11 cellular contexts compared by ENCODE assay signal in genomic region chr6:74447013-74447412, GRCh38.
DNase-seq lines count a peak whose midpoint lies in the region; ATAC-seq, FAIRE-seq and TF ChIP-seq lines count a peak whose summit lies in the region.
"Had no signal": no experiment of that assay in that cellular context is flagged by ENCODE, and none has a peak within 500 bp of the region (broad histone marks: within the 10 kb centered on the region; RNA-seq: fewer than 3 reads in every experiment).

No MANE protein-coding gene starts in this region.

- H3K4me2 ChIP-seq in GM12878 (ENCODE audit: control insufficient read depth, insufficient read depth): no peak overlapping the region
- H3K4me2 ChIP-seq: BLaER1 had no signal

- no TSS peak for BruUV-seq in GM12878 (replicated peaks; lab: Mats Ljungman, UMichigan)

- H3K9me3 ChIP-seq in GM12878 (replicated peaks; ENCODE audit: control insufficient read depth, insufficient read depth, low read length): no peaks in the 10 kb centered on the region
- no peaks in the 10 kb centered on the region for H3K9me3 ChIP-seq in MG63
- H3K9me3 ChIP-seq: BLaER1 had no signal

- ATAC-seq in GM19452 (IDR thresholded peaks at IDR 0.05; ENCODE audit: unreplicated experiment) (peak; percentile 95), HG03060 (IDR thresholded peaks at IDR 0.05; ENCODE audit: low read depth, unreplicated experiment) (peak; percentile 95), GM12878 (peak; percentile 87)

- H3K36me3 ChIP-seq in GM12878 (ENCODE audit: control insufficient read depth in 2 of 2, insufficient read depth in 2 of 2, low read length in 1 of 2) (no peaks in the 10 kb centered on the region), MG63 (no peaks in the 10 kb centered on the region)
- H3K36me3 ChIP-seq: BLaER1 had no signal

- TF ChIP-seq POLR2A in GM12878 (IDR thresholded peaks at IDR 0.05; ENCODE audit: low read depth, low read length): no peak

- TF ChIP-seq EP300 in GM12878 (IDR thresholded peaks at IDR 0.05; ENCODE audit: borderline replicate concordance in 1 of 2, control insufficient read depth in 1 of 2, low read depth in 2 of 2, low read length in 2 of 2): peak in 1 of 2 experiments; percentile 41; a peak in 2 of 4 replicates

- RAD21 ChIA-PET in GM12878 (lab: Charles Lee; ENCODE audit: unreplicated experiment): interaction anchor here (1.1 to 3.3 kb wide), 9 partner anchors 13 to 763 kb away, joined by 3 to 32 read pairs (median 6); no protein-coding TSS in a partner anchor

- peak; percentile 57 for FAIRE-seq in GM12878 (lab: Jason Lieb, UNC)

- in situ Hi-C loops in GM12878 (cut with MboI): no loop called here

- peak; percentile 20 for DNase-seq in Ammon's horn (ENCODE audit: low spot score)
- peak; percentile 27 for DNase-seq in GM12878 (ENCODE audit: low read depth, low spot score)
- DNase-seq in NOMO-1 treated with DMSO at 0.1 percent for 48 hours (lab: John Stamatoyannopoulos, UW; ENCODE audit: unreplicated experiment): no peak
- DNase-seq in NCI-H510A (lab: John Stamatoyannopoulos, UW): no peak
- DNase-seq in dorsolateral prefrontal cortex: no peak
- DNase-seq in MG63: no peak
- DNase-seq: NCI-H1694 had no signal

- TF ChIP-seq RAD21 in GM12878 (IDR thresholded peaks at IDR 0.05; ENCODE audit: insufficient read depth, low read depth, low read length): no peak

- H3K27me3 ChIP-seq in GM12878 (replicated peaks in 1 of 2; ENCODE audit: control insufficient read depth in 2 of 2, insufficient read depth in 2 of 2, low read length in 1 of 2) (no peaks in the 10 kb centered on the region), dorsolateral prefrontal cortex (no peaks in the 10 kb centered on the region), MG63 (no peaks in the 10 kb centered on the region)
- H3K27me3 ChIP-seq: BLaER1 had no signal

- SMC1A ChIA-PET in GM12878 (lab: Charles Lee; ENCODE audit: uncharacterized antibody, unreplicated experiment): interaction anchor here (0.6 to 2.5 kb wide), 12 partner anchors 9 to 130 kb away, joined by 3 to 11 read pairs (median 4); no protein-coding TSS in a partner anchor

- no peaks in the 10 kb centered on the region for H4K20me1 ChIP-seq in GM12878 (ENCODE audit: control insufficient read depth, insufficient read depth)
- H4K20me1 ChIP-seq: BLaER1 had no signal

- TF ChIP-seq CTCF in GM12878 (IDR thresholded peaks at IDR 0.05 in 2 of 3, conservative IDR thresholded peaks at IDR 0.05 in 1 of 3; ENCODE audit: control insufficient read depth in 2 of 3, extremely low read depth in 1 of 3, insufficient read depth in 1 of 3, low read depth in 3 of 3, low read length in 3 of 3) (no peak), dorsolateral prefrontal cortex (IDR thresholded peaks at IDR 0.05 in 54 of 56, conservative IDR thresholded peaks at IDR 0.05 in 2 of 56; ENCODE audit: low read depth in 1 of 56, partially characterized antibody in 56 of 56) (no peak)

- 3% methylated on average over 5 of the region's 5 CpGs for WGBS in GM12878 (ENCODE audit: insufficient coverage, insufficient replicate concordance, low lambda C conversion rate, missing lambda C conversion rate)

- no peaks in the 10 kb centered on the region for H3K4me1 ChIP-seq in GM12878 (ENCODE audit: control insufficient read depth, insufficient read depth, low read length)
- H3K4me1 ChIP-seq: BLaER1 had no signal

- POLR2A ChIA-PET in GM12878 (lab: Charles Lee): interaction anchor here (0.6 to 2.4 kb wide), 3 partner anchors 11 to 1147 kb away, joined by 3 to 14 read pairs (median 4); no protein-coding TSS in a partner anchor

- no peak overlapping the region for H3K9ac ChIP-seq in GM12878 (ENCODE audit: control insufficient read depth, insufficient read depth, low read length)
- H3K9ac ChIP-seq: BLaER1 had no signal

- no peak overlapping the region for H2AFZ ChIP-seq in GM12878 (ENCODE audit: control insufficient read depth, low read depth, low read length)

- H3K27ac ChIP-seq in GM12878 (ENCODE audit: control insufficient read depth, insufficient read depth) (no peak overlapping the region), dorsolateral prefrontal cortex (no peak overlapping the region)
- H3K27ac ChIP-seq: BLaER1, SK-N-MC had no signal

- intact Hi-C loops in GM12878 (cut with micrococcal nuclease; ENCODE audit: unreplicated experiment) (loop anchor here (2.0 kb wide), 1 partner anchor 152 kb away; no protein-coding TSS in a partner anchor), dorsolateral prefrontal cortex (cut with DNase I) (no loop called here)

- H3K4me3 ChIP-seq in GM12878 (no peak overlapping the region), dorsolateral prefrontal cortex (no peak overlapping the region), MG63 (no peak overlapping the region)
- H3K4me3 ChIP-seq: BLaER1, SK-N-MC had no signal

- CTCF ChIA-PET in GM12878 (lab: Yijun Ruan, JAX): interaction anchor here (0.7 to 1.9 kb wide), 5 partner anchors 12 to 129 kb away, joined by 3 to 11 read pairs (median 3); no protein-coding TSS in a partner anchor

- no peaks in the 10 kb centered on the region for H3K79me2 ChIP-seq in GM12878 (ENCODE audit: control insufficient read depth, insufficient read depth, low read length)

TF ChIP-seq in GM12878, 131 proteins besides CTCF, POLR2A, EP300 and RAD21 (continues in another document):
- TF ChIP-seq SRF (IDR thresholded peaks at IDR 0.05; ENCODE audit: low read depth in 2 of 2, low read length in 2 of 2): no peak
- TF ChIP-seq NBN (IDR thresholded peaks at IDR 0.05): no peak
- TF ChIP-seq BCL3 (IDR thresholded peaks at IDR 0.05; ENCODE audit: borderline replicate concordance, insufficient read depth, low read depth, low read length, poor library complexity, severe bottlenecking): no peak
- no peak for TF ChIP-seq NR2C1 (IDR thresholded peaks at IDR 0.05)
- TF ChIP-seq ZNF24 (IDR thresholded peaks at IDR 0.05): no peak
- TF ChIP-seq CREB1 (IDR thresholded peaks at IDR 0.05; ENCODE audit: low read depth): peak; percentile 25; the same call in 1 of the 2 replicates
- no peak for TF ChIP-seq HSF1 (IDR thresholded peaks at IDR 0.05; ENCODE audit: low read depth, low read length)
- 0 out of 2 replicates have a peak, but pooled peaks have one; percentile 17 for TF ChIP-seq NFIC (IDR thresholded peaks at IDR 0.05; ENCODE audit: low read depth, low read length)
- TF ChIP-seq GATAD2B (conservative IDR thresholded peaks at IDR 0.05; ENCODE audit: low read depth): no peak
- no peak for TF ChIP-seq NFXL1 (IDR thresholded peaks at IDR 0.05; ENCODE audit: borderline replicate concordance)
- no peak for TF ChIP-seq IRF5 (IDR thresholded peaks at IDR 0.05; ENCODE audit: borderline replicate concordance)
- peak; percentile 93 for TF ChIP-seq RFX5 (IDR thresholded peaks at IDR 0.05; ENCODE audit: low read depth, low read length)
- TF ChIP-seq SIN3A (IDR thresholded peaks at IDR 0.05; ENCODE audit: low read depth, low read length): no peak
- no peak for TF ChIP-seq IRF3 (IDR thresholded peaks at IDR 0.05)

Comparison
In these comparisons a context has a peak if more than half of its experiments do, and no peak if none do; other contexts are left out.
1. DNase-seq: peak in Ammon's horn (single experiment) and GM12878 (single experiment); none in NOMO-1 treated with DMSO at 0.1 percent for 48 hours (single experiment), NCI-H510A (single experiment), dorsolateral prefrontal cortex (0 of 10) and MG63 (single experiment).
2. Peak in every context shown above with its lines, with median percentiles within 50 percentile points of each other: ATAC-seq.